16 cellular contexts compared by ENCODE assay signal in the genomic region with DNA sequence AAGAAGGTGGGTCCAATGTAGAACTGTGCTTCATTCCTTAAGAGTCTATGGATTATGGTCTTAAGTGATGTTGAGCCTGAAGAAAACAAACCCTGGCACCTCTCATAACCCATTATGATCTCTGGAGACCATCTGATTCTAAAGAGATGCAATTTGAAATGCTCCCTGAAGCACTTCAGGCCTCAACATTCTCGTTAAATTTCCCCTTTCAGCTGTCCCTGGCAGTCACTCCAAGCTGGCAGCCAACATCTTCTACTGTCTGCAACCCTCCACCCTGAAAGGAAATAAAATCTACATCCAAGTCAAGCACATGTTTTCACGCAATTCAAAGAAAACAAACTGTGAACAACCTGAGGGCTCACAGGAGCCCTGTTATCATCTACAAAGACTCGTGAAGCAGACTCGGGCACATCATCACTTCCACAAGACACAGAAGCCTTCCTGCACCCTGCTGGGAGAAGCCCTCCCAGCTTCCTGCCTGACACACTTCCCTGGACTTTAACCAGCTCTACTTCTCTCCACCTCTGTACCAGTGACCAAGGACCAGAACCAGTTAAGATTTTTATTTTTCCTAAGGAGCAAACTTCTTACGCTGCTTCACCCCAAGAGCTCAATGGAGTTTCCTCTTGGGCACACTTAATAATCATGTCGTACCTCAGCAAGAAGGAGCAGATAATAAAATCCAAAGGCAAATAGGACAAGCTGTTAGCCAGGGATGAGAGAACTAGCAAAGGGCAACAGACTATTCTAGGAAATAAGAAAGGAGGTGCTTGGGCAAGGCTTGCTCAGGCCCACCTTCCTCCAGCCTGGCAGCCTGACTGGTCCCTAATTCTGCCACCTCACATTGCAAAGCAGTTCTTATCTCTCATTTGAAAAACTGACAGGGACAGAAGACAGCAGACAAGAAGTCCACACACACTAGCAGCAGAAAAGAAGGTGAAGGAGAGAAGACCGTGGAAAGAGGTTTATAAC.
DNase-seq lines count a peak whose midpoint lies in the region; ATAC-seq and TF ChIP-seq lines count a peak whose summit lies in the region.
"Had no signal": no experiment of that assay in that cellular context is flagged by ENCODE, and none has a peak within 500 bp of the region (broad histone marks: within the 10 kb centered on the region; RNA-seq: fewer than 3 reads in every experiment).

No MANE protein-coding gene starts in this region.

- H3K27ac ChIP-seq in HCT116 (ENCODE audit: low read depth, low read length) = peak overlapping the region; percentile 56
- H3K27ac ChIP-seq in mesendoderm (ENCODE audit: low read depth, low read length) = peak overlapping the region; percentile 71
- H3K27ac ChIP-seq: colonic mucosa, gastrocnemius medialis, ovary, vagina had no signal

- H4K8ac ChIP-seq in mesendoderm (ENCODE audit: low read depth, low read length) = no peak overlapping the region

- TF ChIP-seq CTCF in HCT116 (IDR thresholded peaks at IDR 0.05 in 2 of 3, conservative IDR thresholded peaks at IDR 0.05 in 1 of 3; ENCODE audit: borderline replicate concordance in 1 of 3, insufficient read depth in 1 of 3, low read depth in 2 of 3, low read length in 2 of 3) = no peak
- no peak for TF ChIP-seq CTCF in astrocyte of the spinal cord (IDR thresholded peaks at IDR 0.05; ENCODE audit: low read depth, low read length)

- H3K4me1 ChIP-seq in HCT116 (ENCODE audit: control insufficient read depth in 1 of 2, insufficient read depth in 2 of 2, low read length in 2 of 2) = peaks cover 30 to 52% of the 10 kb centered on the region in 2 experiments
- peaks cover 16% of the 10 kb centered on the region for H3K4me1 ChIP-seq in mesendoderm (ENCODE audit: control insufficient read depth, low read depth, low read length)
- H3K4me1 ChIP-seq: colonic mucosa, vagina had no signal

- H3K36me3 ChIP-seq in HCT116 (ENCODE audit: control insufficient read depth in 1 of 2, insufficient read depth in 2 of 2, low read length in 2 of 2) = no peaks in the 10 kb centered on the region
- H3K36me3 ChIP-seq in mesendoderm (ENCODE audit: control insufficient read depth, insufficient read depth, low read length) = no peaks in the 10 kb centered on the region
- H3K36me3 ChIP-seq: colonic mucosa, gastrocnemius medialis, ovary, vagina had no signal

- no TSS peak for BruUV-seq in HCT116 (replicated peaks; lab: Mats Ljungman, UMichigan)

- DNase-seq in A172 (ENCODE audit: low spot score) (peak; percentile 47), HCT116 (ENCODE audit: low read depth, low spot score) (no peak), astrocyte of the spinal cord (ENCODE audit: low read depth, low spot score) (peak; percentile 39), mesendoderm (peak; percentile 87), NCI-H1694 (lab: John Stamatoyannopoulos, UW) (no peak), DMS 273 (lab: John Stamatoyannopoulos, UW; ENCODE audit: unreplicated experiment) (no peak), kidney glomerular epithelial cell (lab: John Stamatoyannopoulos, UW) (no peak), NCI-H146 (lab: John Stamatoyannopoulos, UW) (no peak)
- DNase-seq: activated CD4-positive, alpha-beta memory T cell treated with anti-CD3 and anti-CD28 coated beads, Interleukin-2, amount 10 ng/mL, durations not matched to agents 7 days and 5 days; colonic mucosa; COR-L47; gastrocnemius medialis; NCI-H345; ovary; stimulated activated naive CD4-positive, alpha-beta T cell treated with Interleukin-2 at 50 U/mL for 16 hours had no signal

- H4K5ac ChIP-seq in mesendoderm (ENCODE audit: low read length) = no peak overlapping the region

- H2AFZ ChIP-seq in HCT116 (ENCODE audit: low read depth, low read length, poor library complexity, severe bottlenecking) = no peak overlapping the region

- H3K4me3 ChIP-seq in HCT116 (replicated peaks in 1 of 2; ENCODE audit: low read depth in 1 of 2, low read length in 2 of 2) = no peak overlapping the region
- H3K4me3 ChIP-seq in astrocyte of the spinal cord (ENCODE audit: low read depth, low read length) = no peak overlapping the region
- H3K4me3 ChIP-seq in mesendoderm (ENCODE audit: low read length) = no peak overlapping the region
- H3K4me3 ChIP-seq: colonic mucosa, gastrocnemius medialis, ovary, vagina had no signal

- H3K9me2 ChIP-seq in HCT116 (ENCODE audit: insufficient read depth) = no peaks in the 10 kb centered on the region

- no peak overlapping the region for H3K4ac ChIP-seq in mesendoderm (ENCODE audit: low read depth, low read length)

- peak overlapping the region; percentile 56 for H2BK5ac ChIP-seq in mesendoderm (ENCODE audit: low read length)

- RAD21 ChIA-PET in HCT116 (lab: Charles Lee; ENCODE audit: low non-redundant PET in 1 of 2, low total read pairs in 2 of 2, uncharacterized antibody in 2 of 2, unreplicated experiment in 2 of 2) = no interaction called here

- H3K27me3 ChIP-seq in HCT116 (ENCODE audit: insufficient read depth, low read length) (no peaks in the 10 kb centered on the region), mesendoderm (ENCODE audit: insufficient read depth, low read length, poor library complexity) (no peaks in the 10 kb centered on the region)
- H3K27me3 ChIP-seq: colonic mucosa, gastrocnemius medialis, ovary, vagina had no signal

- TF ChIP-seq POLR2A in HCT116 (IDR thresholded peaks at IDR 0.05; ENCODE audit: borderline replicate concordance, extremely low read depth, insufficient read depth, insufficient read length) = no peak

- H2BK120ac ChIP-seq in mesendoderm (ENCODE audit: low read depth, low read length) = no peak overlapping the region

- peaks cover 11% of the 10 kb centered on the region for H3K79me1 ChIP-seq in mesendoderm (ENCODE audit: low read length)

- intact Hi-C loops in HCT116 (cut with micrococcal nuclease) = no loop called here

- no CpG with 5 or more reads among the region's 7 CpGs for WGBS in mesendoderm (ENCODE audit: extremely low coverage, insufficient coverage, low lambda C conversion rate)

- H2AK5ac ChIP-seq in mesendoderm (ENCODE audit: low read length) = peak overlapping the region; percentile 17

- TF ChIP-seq RAD21 in HCT116 (IDR thresholded peaks at IDR 0.05; ENCODE audit: low read depth) = no peak

- no peak overlapping the region for H2BK15ac ChIP-seq in mesendoderm (replicated peaks; ENCODE audit: low read depth)

- no peak overlapping the region for H3K23ac ChIP-seq in mesendoderm (ENCODE audit: low read length)

- H3K9ac ChIP-seq in HCT116 (ENCODE audit: low read length) (no peak overlapping the region), mesendoderm (ENCODE audit: low read length) (no peak overlapping the region)

- H3K4me2 ChIP-seq in HCT116 (ENCODE audit: low read length) (peak overlapping the region; percentile 35), mesendoderm (ENCODE audit: low read length) (no peak overlapping the region)

- ATAC-seq in HCT116 = peak; percentile 72
- ATAC-seq: gastrocnemius medialis had no signal

- H3K56ac ChIP-seq in mesendoderm (ENCODE audit: low read length) = peak overlapping the region; percentile 74

- in situ Hi-C loops in astrocyte of the spinal cord (cut with HindIII; ENCODE audit: low sequenced_read_pairs) = no loop called here

- H4K20me1 ChIP-seq in HCT116 (ENCODE audit: insufficient read depth) = no peaks in the 10 kb centered on the region

- H3K79me2 ChIP-seq in HCT116 (ENCODE audit: insufficient read depth, low read length) = peaks cover 6% of the 10 kb centered on the region
- peaks cover 15% of the 10 kb centered on the region for H3K79me2 ChIP-seq in mesendoderm (ENCODE audit: control insufficient read depth, insufficient read depth, low read length)

- H3K18ac ChIP-seq in mesendoderm (ENCODE audit: low read length) = peak overlapping the region; percentile 52

- H3K9me3 ChIP-seq in HCT116 (ENCODE audit: control insufficient read depth in 1 of 2, insufficient read depth in 1 of 2, low read depth in 1 of 2, low read length in 2 of 2) = peaks cover 0 to 4% of the 10 kb centered on the region in 2 experiments; a peak in 1 of 4 replicates
- H3K9me3 ChIP-seq: colonic mucosa, gastrocnemius medialis, ovary, vagina had no signal

- CTCF ChIA-PET in HCT116 (lab: Charles Lee) = no interaction called here

- POLR2A ChIA-PET in HCT116 (lab: Charles Lee) = no interaction called here

TF ChIP-seq in HCT116, 20 proteins besides CTCF, POLR2A, EP300 and RAD21:
- no peak for TF ChIP-seq POLR2AphosphoS5 (IDR thresholded peaks at IDR 0.05; ENCODE audit: low read depth, low read length)
- peak; percentile 69 for TF ChIP-seq TCF7L2 (IDR thresholded peaks at IDR 0.05; ENCODE audit: borderline replicate concordance, extremely low read depth, insufficient read depth, insufficient read length)

Comparison
In these comparisons a context has a peak if more than half of its experiments do, and no peak if none do; other contexts are left out.
1. DNase-seq: peak in A172 (single experiment), astrocyte of the spinal cord (single experiment) and mesendoderm (single experiment); none in HCT116 (single experiment), NCI-H1694 (single experiment), DMS 273 (single experiment), kidney glomerular epithelial cell (single experiment) and NCI-H146 (single experiment).